25 cellular contexts compared by ENCODE assay signal in the genomic region with DNA sequence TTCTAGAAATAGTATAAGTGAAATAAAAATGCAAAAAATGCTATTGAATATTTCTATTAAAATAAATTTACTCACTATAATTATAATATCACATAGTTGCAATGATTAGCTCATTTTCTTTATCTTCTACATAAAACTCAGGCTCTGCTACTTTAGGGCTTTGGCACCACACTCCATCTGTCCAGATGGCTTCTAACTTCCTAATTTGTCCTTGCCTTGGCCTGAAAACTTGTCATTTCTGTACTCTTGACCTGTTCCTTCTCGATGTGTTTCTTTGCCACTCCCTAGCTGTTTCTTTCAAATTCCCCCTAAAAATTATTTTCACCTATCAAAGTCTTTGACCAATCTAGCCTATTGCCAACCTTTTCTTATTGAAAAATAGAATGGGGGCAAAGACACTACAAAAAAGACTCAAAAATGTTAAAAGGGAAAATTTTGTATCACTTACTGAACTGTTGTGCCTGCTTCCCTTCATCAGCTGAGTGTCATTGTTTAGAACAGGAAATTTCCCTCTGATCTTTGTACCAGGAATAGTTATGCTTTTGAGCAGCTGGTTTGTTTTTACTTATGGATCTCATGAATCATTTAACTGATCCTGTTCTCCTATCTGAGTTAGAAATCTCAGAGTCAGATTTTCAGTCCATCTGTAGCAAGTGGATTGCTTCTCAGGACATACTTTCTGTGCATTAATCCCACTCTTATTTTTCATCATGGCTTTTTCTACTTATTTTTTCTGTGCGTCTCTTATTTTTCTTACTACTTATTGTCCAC.
"Had no signal": no experiment of that assay in that cellular context is flagged by ENCODE, and none has a peak within 500 bp of the region (broad histone marks: within the 10 kb centered on the region; RNA-seq: fewer than 3 reads in every experiment).

No MANE protein-coding gene starts in this region.

- H3K27me3 ChIP-seq: dorsolateral prefrontal cortex, esophagus squamous epithelium, gastroesophageal sphincter, neural progenitor cell, sigmoid colon, transverse colon, vagina had no signal

- ATAC-seq: activated CD4-positive, alpha-beta T cell treated with anti-CD3 and anti-CD28 coated beads for 36 hours; activated naive CD4-positive, alpha-beta T cell treated with anti-CD3 and anti-CD28 coated beads, Interleukin-2, amount 50 U/mL, for 72 hours; activated T-helper 17 cell treated with anti-CD3 and anti-CD28 coated beads, Interleukin-2, amount 50 U/mL, for 72 hours; effector memory CD8-positive, alpha-beta T cell; gastroesophageal sphincter; naive thymus-derived CD8-positive, alpha-beta T cell; stimulated activated naive B cell treated with anti-CD40 and anti-IgM and Interleukin-4, amounts not matched to agents 10 μg/mL and 1 μg/mL and 100 μg/mL, for 72 hours had no signal

- H3K27ac ChIP-seq: dorsolateral prefrontal cortex, esophagus squamous epithelium, gastroesophageal sphincter, neural progenitor cell, sigmoid colon, transverse colon, vagina had no signal

- H3K9me3 ChIP-seq: esophagus squamous epithelium, gastroesophageal sphincter, sigmoid colon, transverse colon, vagina had no signal

- H3K36me3 ChIP-seq: esophagus squamous epithelium, gastroesophageal sphincter, neural progenitor cell, sigmoid colon, transverse colon, vagina had no signal

- H3K4me3 ChIP-seq: dorsolateral prefrontal cortex, esophagus squamous epithelium, gastroesophageal sphincter, lung, neural progenitor cell, sigmoid colon, smooth muscle cell, transverse colon, vagina had no signal

- H3K4me1 ChIP-seq: esophagus squamous epithelium, gastroesophageal sphincter, sigmoid colon, transverse colon, vagina had no signal

- DNase-seq: activated B cell treated with CpG ODN at 0.5 μM for 24 hours; activated CD4-positive, alpha-beta T cell treated with anti-CD3 and anti-CD28 coated beads for 36 hours; activated CD4-positive, alpha-beta T cell treated with anti-CD3 and anti-CD28 coated beads, Interleukin-2, amount 50 U/mL, for 4 hours; activated CD8-positive, alpha-beta memory T cell treated with anti-CD3 and anti-CD28 coated beads for 24 hours; activated CD8-positive, alpha-beta memory T cell treated with anti-CD3 and anti-CD28 coated beads, Interleukin-2, amount 50 U/mL, for 4 hours; activated T-cell treated with anti-CD3 and anti-CD28 coated beads, Interleukin-2, amount 50 U/mL, for 24 hours; aorta; effector memory CD8-positive, alpha-beta T cell; esophagus squamous epithelium; head of caudate nucleus; naive thymus-derived CD8-positive, alpha-beta T cell; sigmoid colon; stimulated activated CD4-positive, alpha-beta T cell treated with anti-CD3 and anti-CD28 coated beads, Interleukin-2, amount 100 ng/mL, for 48 hours; stimulated activated CD8-positive, alpha-beta memory T cell treated with anti-CD3 and anti-CD28 coated beads, Interleukin-4, amount 100 ng/mL, for 48 hours; stimulated activated naive B cell treated with anti-CD40 and anti-IgM and Interleukin-4, amounts not matched to agents 10 μg/mL and 1 μg/mL and 100 μg/mL, for 72 hours; T-helper 9 cell; transverse colon had no signal
